9 cellular contexts compared by ENCODE assay signal in the genomic region with DNA sequence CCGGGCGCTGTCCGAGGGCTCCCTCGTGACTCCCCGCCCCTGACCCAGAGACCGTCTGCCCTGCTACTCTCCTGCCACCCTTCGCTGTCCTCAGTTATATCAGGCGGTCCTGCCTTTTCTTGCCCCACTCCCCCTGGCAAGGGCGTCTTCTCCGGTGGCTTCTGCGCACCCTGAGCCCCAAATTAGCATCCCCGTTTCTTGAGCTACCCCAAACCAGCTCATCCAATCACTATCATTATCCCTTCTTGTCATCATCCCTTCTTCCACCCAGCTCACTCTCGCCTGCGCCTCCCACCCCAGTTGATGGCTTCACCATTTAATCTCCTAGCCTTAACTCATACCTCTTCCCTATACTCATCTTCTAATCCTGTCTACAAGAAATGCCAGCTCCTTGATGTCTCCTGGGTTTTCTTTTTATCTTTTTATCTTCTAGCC. TPM values are rescaled to one million over a fixed set of nuclear protein-coding genes. Genes with fewer than 3 reads are reported as not detected.
DNase-seq lines count a peak whose midpoint lies in the region; ATAC-seq, FAIRE-seq and TF ChIP-seq lines count a peak whose summit lies in the region.
"Had no signal": no experiment of that assay in that cellular context is flagged by ENCODE, and none has a peak within 500 bp of the region (broad histone marks: within the 10 kb centered on the region; RNA-seq: fewer than 3 reads in every experiment).

No MANE protein-coding gene starts in this region.

- POLR2A ChIA-PET in GM12878 (lab: Charles Lee) = interaction anchor here (0.9 to 2.1 kb wide), 9 partner anchors 23 to 118 kb away, joined by 3 to 11 read pairs (median 4); no protein-coding TSS in a partner anchor

- no peaks in the 10 kb centered on the region; the same call in 1 of the 2 replicates for H4K20me1 ChIP-seq in GM12878 (ENCODE audit: control insufficient read depth, insufficient read depth)

- no TSS peak for BruUV-seq in GM12878 (replicated peaks; lab: Mats Ljungman, UMichigan)

- TF ChIP-seq POLR2A in GM12878 (IDR thresholded peaks at IDR 0.05; ENCODE audit: low read depth, low read length) = no peak

- no peak for TF ChIP-seq EP300 in GM12878 (IDR thresholded peaks at IDR 0.05; ENCODE audit: borderline replicate concordance in 1 of 2, control insufficient read depth in 1 of 2, low read depth in 2 of 2, low read length in 2 of 2)

- H3K36me3 ChIP-seq in GM12878 (ENCODE audit: control insufficient read depth in 2 of 2, insufficient read depth in 2 of 2, low read length in 1 of 2) = no peaks in the 10 kb centered on the region; a peak in 2 of 4 replicates
- H3K36me3 ChIP-seq in kidney (ENCODE audit: control insufficient read depth in 1 of 2, insufficient read depth in 2 of 2, low read length in 2 of 2) = peaks cover 2 to 7% of the 10 kb centered on the region in 2 donors

- peak overlapping the region; percentile 88 for H2AFZ ChIP-seq in GM12878 (ENCODE audit: control insufficient read depth, low read depth, low read length)

- no peak for DNase-seq in GM12878 (ENCODE audit: low read depth, low spot score)
- no peak for DNase-seq in kidney
- peak in 1 of 49 donors; percentile 73 for DNase-seq in substantia nigra (lab: John Stamatoyannopoulos, UW)
- no peak for DNase-seq in AG08396 (ENCODE audit: low spot score)
- no peak for DNase-seq in NCI-H2029 (lab: John Stamatoyannopoulos, UW)

- H3K79me2 ChIP-seq in GM12878 (ENCODE audit: control insufficient read depth, insufficient read depth, low read length) = peaks cover 14% of the 10 kb centered on the region

- intact Hi-C loops in GM12878 (cut with micrococcal nuclease; ENCODE audit: unreplicated experiment) = loop anchor here (1.0 kb wide), 1 partner anchor 43 kb away; no protein-coding TSS in a partner anchor
- intact Hi-C loops in kidney (cut with DNase I) = no loop called here

- no peak for TF ChIP-seq RAD21 in GM12878 (IDR thresholded peaks at IDR 0.05; ENCODE audit: insufficient read depth, low read depth, low read length)

- ATAC-seq in HG03521 (IDR thresholded peaks at IDR 0.05; ENCODE audit: unreplicated experiment) = peak; percentile 35
- peak; percentile 64 for ATAC-seq in GM12878
- no peak for ATAC-seq in GM21390 (IDR thresholded peaks at IDR 0.05; ENCODE audit: unreplicated experiment)

- SMC1A ChIA-PET in GM12878 (lab: Charles Lee; ENCODE audit: uncharacterized antibody, unreplicated experiment) = interaction anchor here (0.7 to 3.0 kb wide), 8 partner anchors 11 to 184 kb away, joined by 3 to 12 read pairs (median 7); no protein-coding TSS in a partner anchor

- H3K9me3 ChIP-seq in GM12878 (replicated peaks; ENCODE audit: control insufficient read depth, insufficient read depth, low read length) (no peaks in the 10 kb centered on the region), kidney (ENCODE audit: control insufficient read depth in 1 of 2, low read length in 2 of 2) (no peaks in the 10 kb centered on the region)

- in situ Hi-C loops in GM12878 (cut with MboI) = no loop called here

- TF ChIP-seq CTCF in GM12878 (IDR thresholded peaks at IDR 0.05 in 2 of 3, conservative IDR thresholded peaks at IDR 0.05 in 1 of 3; ENCODE audit: control insufficient read depth in 2 of 3, extremely low read depth in 1 of 3, insufficient read depth in 1 of 3, low read depth in 3 of 3, low read length in 3 of 3) (no peak), kidney (IDR thresholded peaks at IDR 0.05; ENCODE audit: borderline replicate concordance, extremely low read depth, insufficient read depth) (no peak)

- H3K27ac ChIP-seq in GM12878 (ENCODE audit: control insufficient read depth, insufficient read depth) = peak overlapping the region; percentile 59
- H3K27ac ChIP-seq in kidney (ENCODE audit: low read depth in 2 of 2, low read length in 2 of 2) = peak overlapping the region; percentile 84 to 87
- H3K27ac ChIP-seq in substantia nigra (ENCODE audit: low read depth, low read length, poor library complexity, severe bottlenecking) = peak overlapping the region; percentile 73

- peak overlapping the region; percentile 81 for H3K9ac ChIP-seq in GM12878 (ENCODE audit: control insufficient read depth, insufficient read depth, low read length)
- H3K9ac ChIP-seq in kidney (ENCODE audit: low read length in 2 of 2) = peak overlapping the region; percentile 52 to 93

- no peak for FAIRE-seq in GM12878 (lab: Jason Lieb, UNC)
- no peak for FAIRE-seq in kidney (lab: Jason Lieb, UNC)

- H3K4me2 ChIP-seq in GM12878 (ENCODE audit: control insufficient read depth, insufficient read depth) = peak overlapping the region; percentile 100

- H3K4me3 ChIP-seq in GM08714 (ENCODE audit: low read length) (peak overlapping the region; percentile 70; the same call in 1 of the 2 replicates), GM12878 (peak overlapping the region; percentile 91), kidney (ENCODE audit: low read length in 2 of 2) (peak overlapping the region; percentile 66 to 96)

- RAD21 ChIA-PET in GM12878 (lab: Charles Lee; ENCODE audit: unreplicated experiment) = interaction anchor here (0.8 to 2.6 kb wide), 7 partner anchors 20 to 181 kb away, joined by 3 to 14 read pairs (median 4); a partner anchor contains a TSS

- H3K4me1 ChIP-seq in GM12878 (ENCODE audit: control insufficient read depth, insufficient read depth, low read length) = peaks cover 27% of the 10 kb centered on the region
- peaks cover 13 to 30% of the 10 kb centered on the region in 2 donors for H3K4me1 ChIP-seq in kidney (ENCODE audit: control insufficient read depth in 1 of 2, insufficient read depth in 1 of 2, low read depth in 1 of 2, low read length in 2 of 2)

- 0% methylated on average over 14 of the region's 14 CpGs for WGBS in GM12878 (ENCODE audit: insufficient coverage, insufficient replicate concordance, low lambda C conversion rate, missing lambda C conversion rate)

- CTCF ChIA-PET in GM12878 (lab: Yijun Ruan, JAX) = interaction anchor here (0.6 to 5.6 kb wide), 6 partner anchors 19 to 183 kb away, joined by 3 to 39 read pairs (median 4); no protein-coding TSS in a partner anchor

- no peaks in the 10 kb centered on the region for H3K27me3 ChIP-seq in GM12878 (replicated peaks in 1 of 2; ENCODE audit: control insufficient read depth in 2 of 2, insufficient read depth in 2 of 2, low read length in 1 of 2)

RNA-seq across cellular contexts. Expression of a gene that starts 0.4 kb away (rescaled TPM):
- 10.3 and 13.6 TPM in 2 replicates for total RNA-seq in GM12878 (2013; cell fraction: nucleolus; rRNA removed)
- total RNA-seq in GM12878 (2014; rRNA removed) (0.93 and 2.2 TPM in 2 replicates), GM12878 (2014; rRNA removed; fragmentation: Illumina TruSeq; extraction: Trizol) (0.67 and 1.1 TPM in 2 replicates), GM12878 (2021) (2.6 and 2.7 TPM in 2 replicates), kidney (14.1 TPM)
- 2.2 TPM for polyA plus RNA-seq in GM12878 (2011; ENCODE audit: low read depth)
- polyA plus RNA-seq in GM12878 (2011; rRNA removed) (1.1 and 1.2 TPM in 2 replicates), GM12878 (2014; fragmentation: Illumina TruSeq; extraction: Trizol) (1.6 and 2.1 TPM in 2 replicates), GM12878 (2014; fragmentation: Nextera tagmentation; extraction: Ambion mirVana) (under 1 TPM; 0.62 to 0.68 TPM), GM12878 (2014; rRNA removed) (3.2 and 3.8 TPM in 2 replicates), GM12878 (2016; fragmentation: Nextera tagmentation; extraction: Ambion mirVana) (1 to 10 TPM; 1.0 to 1.2 TPM), kidney (ENCODE audit: insufficient read depth, low read depth, low replicate concordance) (4.8 TPM)
- polyA plus RNA-seq in GM12878 (2011; cell fraction: cytosol; rRNA removed) = 0.69 and 1.0 TPM in 2 replicates
- 7.0 and 7.7 TPM in 2 replicates for polyA plus RNA-seq in GM12878 (2011; cell fraction: nucleus; rRNA removed)
- polyA plus RNA-seq in GM12878 (2012) = 2.8 and 3.8 TPM in 2 replicates
- 1.1 and 2.0 TPM in 2 replicates for polyA minus RNA-seq in GM12878 (2011; rRNA and poly(A)+ RNA removed)
- polyA minus RNA-seq in GM12878 (2011; cell fraction: cytosol; rRNA and poly(A)+ RNA removed) = not detected in 2 replicates
- polyA minus RNA-seq in GM12878 (2011; cell fraction: nucleus; rRNA and poly(A)+ RNA removed) = 2.0 and 2.4 TPM in 2 replicates

RNA-seq across cellular contexts. Expression of a gene that starts 0.5 kb away (rescaled TPM):
- total RNA-seq in GM12878 (2013; cell fraction: nucleolus; rRNA removed) = 58.3 and 75.7 TPM in 2 replicates
- total RNA-seq in GM12878 (2014; rRNA removed) (27.6 and 28.0 TPM in 2 replicates), GM12878 (2014; rRNA removed; fragmentation: Illumina TruSeq; extraction: Trizol) (16.7 and 16.8 TPM in 2 replicates), GM12878 (2021) (29.3 and 32.9 TPM in 2 replicates), kidney (70.9 TPM)
- polyA plus RNA-seq in GM12878 (2011; ENCODE audit: low read depth) = 21.6 TPM
- polyA plus RNA-seq in GM12878 (2011; rRNA removed) (20.6 and 28.8 TPM in 2 replicates), GM12878 (2014; fragmentation: Illumina TruSeq; extraction: Trizol) (23.2 and 25.1 TPM in 2 replicates), GM12878 (2014; fragmentation: Nextera tagmentation; extraction: Ambion mirVana) (1 to 10 TPM; 3.6 to 5.0 TPM), GM12878 (2014; rRNA removed) (32.7 and 35.1 TPM in 2 replicates), GM12878 (2016; fragmentation: Nextera tagmentation; extraction: Ambion mirVana) (10 to 100 TPM; 18.0 to 23.2 TPM), kidney (ENCODE audit: insufficient read depth, low read depth, low replicate concordance) (38.8 TPM)
- 25.5 and 35.6 TPM in 2 replicates for polyA plus RNA-seq in GM12878 (2011; cell fraction: cytosol; rRNA removed)
- 131 and 134 TPM in 2 replicates for polyA plus RNA-seq in GM12878 (2011; cell fraction: nucleus; rRNA removed)
- 19.5 and 23.4 TPM in 2 replicates for polyA plus RNA-seq in GM12878 (2012)
- 17.7 and 29.2 TPM in 2 replicates for polyA minus RNA-seq in GM12878 (2011; rRNA and poly(A)+ RNA removed)
- polyA minus RNA-seq in GM12878 (2011; cell fraction: cytosol; rRNA and poly(A)+ RNA removed) = 8.6 and 9.8 TPM in 2 replicates
- polyA minus RNA-seq in GM12878 (2011; cell fraction: nucleus; rRNA and poly(A)+ RNA removed) = 36.4 and 47.1 TPM in 2 replicates

RNA-seq across cellular contexts. Expression of a gene that starts 45.5 kb away (rescaled TPM):
- total RNA-seq in GM12878 (2013; cell fraction: nucleolus; rRNA removed) = 19.2 and 23.9 TPM in 2 replicates
- total RNA-seq in GM12878 (2014; rRNA removed) (14.2 TPM in 2 replicates), GM12878 (2014; rRNA removed; fragmentation: Illumina TruSeq; extraction: Trizol) (6.4 and 6.7 TPM in 2 replicates), GM12878 (2021) (12.0 and 12.1 TPM in 2 replicates), kidney (21.6 TPM)
- 7.8 TPM for polyA plus RNA-seq in GM12878 (2011; ENCODE audit: low read depth)
- polyA plus RNA-seq in GM12878 (2011; rRNA removed) (5.9 and 11.1 TPM in 2 replicates), GM12878 (2014; fragmentation: Illumina TruSeq; extraction: Trizol) (3.0 and 7.3 TPM in 2 replicates), GM12878 (2014; fragmentation: Nextera tagmentation; extraction: Ambion mirVana) (under 1 TPM; 0.32 to 0.77 TPM), GM12878 (2014; rRNA removed) (9.3 TPM in 2 replicates), GM12878 (2016; fragmentation: Nextera tagmentation; extraction: Ambion mirVana) (1 to 10 TPM; 4.9 to 7.0 TPM), kidney (ENCODE audit: insufficient read depth, low read depth, low replicate concordance) (16.5 TPM)
- 15.2 and 18.9 TPM in 2 replicates for polyA plus RNA-seq in GM12878 (2011; cell fraction: cytosol; rRNA removed)
- 18.3 and 26.2 TPM in 2 replicates for polyA plus RNA-seq in GM12878 (2011; cell fraction: nucleus; rRNA removed)
- polyA plus RNA-seq in GM12878 (2012) = 17.7 and 20.8 TPM in 2 replicates
- polyA minus RNA-seq in GM12878 (2011; rRNA and poly(A)+ RNA removed) = 17.1 and 27.4 TPM in 2 replicates
- polyA minus RNA-seq in GM12878 (2011; cell fraction: cytosol; rRNA and poly(A)+ RNA removed) = 6.5 and 11.8 TPM in 2 replicates
- polyA minus RNA-seq in GM12878 (2011; cell fraction: nucleus; rRNA and poly(A)+ RNA removed) = 16.4 and 17.9 TPM in 2 replicates

RNA-seq across cellular contexts. Expression of a gene that starts 56.1 kb away (rescaled TPM):
- total RNA-seq in GM12878 (2013; cell fraction: nucleolus; rRNA removed) = 75.6 and 81.8 TPM in 2 replicates
- total RNA-seq in GM12878 (2014; rRNA removed) = 20.2 and 22.7 TPM in 2 replicates
- total RNA-seq in GM12878 (2014; rRNA removed; fragmentation: Illumina TruSeq; extraction: Trizol) = 30.0 and 30.3 TPM in 2 replicates
- total RNA-seq in GM12878 (2021) = 27.8 and 28.7 TPM in 2 replicates
- 24.3 TPM for polyA plus RNA-seq in GM12878 (2011; ENCODE audit: low read depth)
- polyA plus RNA-seq in GM12878 (2011; rRNA removed) = 43.8 and 63.5 TPM in 2 replicates
- 15.0 and 18.5 TPM in 2 replicates for polyA plus RNA-seq in GM12878 (2011; cell fraction: cytosol; rRNA removed)
- polyA plus RNA-seq in GM12878 (2011; cell fraction: nucleus; rRNA removed) = 28.6 and 34.7 TPM in 2 replicates
- polyA plus RNA-seq in GM12878 (2012) = 17.5 and 21.2 TPM in 2 replicates
- 36.7 and 40.3 TPM in 2 replicates for polyA plus RNA-seq in GM12878 (2014; fragmentation: Illumina TruSeq; extraction: Trizol)
- polyA plus RNA-seq in GM12878 (2014; fragmentation: Nextera tagmentation; extraction: Ambion mirVana) = 10 to 100 TPM; 16.8 to 17.1 TPM
- polyA plus RNA-seq in GM12878 (2014; rRNA removed) = 17.0 and 18.7 TPM in 2 replicates
- 10 to 100 TPM; 38.4 to 40.6 TPM for polyA plus RNA-seq in GM12878 (2016; fragmentation: Nextera tagmentation; extraction: Ambion mirVana)
- 23.2 and 51.3 TPM in 2 replicates for polyA minus RNA-seq in GM12878 (2011; rRNA and poly(A)+ RNA removed)
- 11.0 and 19.8 TPM in 2 replicates for polyA minus RNA-seq in GM12878 (2011; cell fraction: cytosol; rRNA and poly(A)+ RNA removed)
- 18.9 and 19.0 TPM in 2 replicates for polyA minus RNA-seq in GM12878 (2011; cell fraction: nucleus; rRNA and poly(A)+ RNA removed)
- 48.3 TPM for total RNA-seq in kidney
- 21.0 TPM for polyA plus RNA-seq in kidney (ENCODE audit: insufficient read depth, low read depth, low replicate concordance)

RNA-seq across cellular contexts. Expression of a gene that starts 56.1 kb away (rescaled TPM):
- 1.0 and 1.3 TPM in 2 replicates for total RNA-seq in GM12878 (2013; cell fraction: nucleolus; rRNA removed)
- total RNA-seq in GM12878 (2014; rRNA removed) (0.05 and 0.06 TPM in 2 replicates), GM12878 (2014; rRNA removed; fragmentation: Illumina TruSeq; extraction: Trizol) (under 0.01 and 0.05 TPM in 2 replicates), GM12878 (2021) (not detected in 2 replicates), kidney (0.25 TPM)
- polyA plus RNA-seq in GM12878 (2011; ENCODE audit: low read depth) = 0.04 TPM
- polyA plus RNA-seq in GM12878 (2011; rRNA removed) (0.13 and 0.14 TPM in 2 replicates), GM12878 (2014; fragmentation: Illumina TruSeq; extraction: Trizol) (0.04 and 0.11 TPM in 2 replicates), GM12878 (2014; fragmentation: Nextera tagmentation; extraction: Ambion mirVana) (not detected), GM12878 (2014; rRNA removed) (0.03 TPM in 2 replicates), GM12878 (2016; fragmentation: Nextera tagmentation; extraction: Ambion mirVana) (under 1 TPM in 1 of 2 experiments, not detected in 1; 0.03 TPM), kidney (ENCODE audit: insufficient read depth, low read depth, low replicate concordance) (0.17 TPM)
- polyA plus RNA-seq in GM12878 (2011; cell fraction: cytosol; rRNA removed) = 0.02 and 0.03 TPM in 2 replicates
- 0.19 and 0.31 TPM in 2 replicates for polyA plus RNA-seq in GM12878 (2011; cell fraction: nucleus; rRNA removed)
- 0.04 and 0.07 TPM in 2 replicates for polyA plus RNA-seq in GM12878 (2012)
- 0.07 TPM in 1 of 2 replicates, not detected in the other for polyA minus RNA-seq in GM12878 (2011; rRNA and poly(A)+ RNA removed)
- not detected in 2 replicates for polyA minus RNA-seq in GM12878 (2011; cell fraction: cytosol; rRNA and poly(A)+ RNA removed)
- polyA minus RNA-seq in GM12878 (2011; cell fraction: nucleus; rRNA and poly(A)+ RNA removed) = 0.12 and 0.19 TPM in 2 replicates
- total RNA-seq: SK-MEL-5 had no signal
